ENCODE assay signal across 14 cellular contexts in the genomic region with DNA sequence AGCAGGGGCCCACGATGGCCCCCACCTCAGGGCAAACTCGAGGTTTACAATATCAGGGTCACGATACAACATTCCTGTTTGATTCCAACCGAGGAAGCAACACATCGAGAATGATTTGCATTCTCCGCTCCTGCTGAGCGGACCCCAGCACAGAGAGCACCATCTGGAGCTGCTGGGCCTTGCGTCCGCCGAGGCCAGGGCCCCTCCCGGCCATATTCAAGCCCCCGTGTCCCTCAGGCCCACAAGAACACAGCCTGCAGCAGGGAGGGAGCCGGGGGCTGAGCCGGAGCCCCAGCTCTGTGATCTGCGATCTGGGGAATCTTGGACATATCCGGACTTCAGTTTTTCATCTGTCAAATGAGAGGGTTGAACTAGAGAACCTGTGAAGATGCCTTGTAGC.
"Had no signal": no experiment of that assay in that cellular context is flagged by ENCODE, and none has a peak within 500 bp of the region (broad histone marks: within the 10 kb centered on the region; RNA-seq: fewer than 3 reads in every experiment).

No MANE protein-coding gene starts in this region.

- DNase-seq: activated CD4-positive, CD25-positive, alpha-beta regulatory T cell treated with anti-CD3 and anti-CD28 coated beads, Interleukin-2, amount 50 U/mL, for 72 hours; activated T-cell treated with anti-CD3 and anti-CD28 coated beads, Interleukin-2, amount 50 U/mL, for 1 hour; adrenal gland; cortex of kidney; effector memory CD4-positive, alpha-beta T cell; foreskin keratinocyte; midbrain; stimulated activated naive CD8-positive, alpha-beta T cell treated with anti-CD3 and anti-CD28 coated beads, Interleukin-15, amount 100 ng/mL, for 72 hours; T1000 had no signal

- H3K4me3 ChIP-seq: adrenal gland, lung, right atrium auricular region, skin epidermis had no signal

- ATAC-seq: foreskin keratinocyte; stimulated activated naive CD8-positive, alpha-beta T cell treated with anti-CD3 and anti-CD28 coated beads, Interleukin-15, amount 100 ng/mL, for 72 hours had no signal

- H3K27ac ChIP-seq: foreskin keratinocyte, right atrium auricular region had no signal

- H3K36me3 Mint-ChIP-seq: activated naive CD4-positive, alpha-beta T cell treated with anti-CD3 and anti-CD28 coated beads, Interleukin-2, amount 50 U/mL, for 24 hours; type B pancreatic cell had no signal

- H3K27ac Mint-ChIP-seq: activated naive CD4-positive, alpha-beta T cell treated with anti-CD3 and anti-CD28 coated beads, Interleukin-2, amount 50 U/mL, for 24 hours; type B pancreatic cell had no signal

- H3K9me3 Mint-ChIP-seq: activated naive CD4-positive, alpha-beta T cell treated with anti-CD3 and anti-CD28 coated beads, Interleukin-2, amount 50 U/mL, for 24 hours; stimulated activated naive CD8-positive, alpha-beta T cell treated with anti-CD3 and anti-CD28 coated beads, Interleukin-15, amount 100 ng/mL, for 72 hours; type B pancreatic cell had no signal

- H3K9me3 ChIP-seq: adrenal gland, right atrium auricular region had no signal

- H3K4me3 Mint-ChIP-seq: activated naive CD4-positive, alpha-beta T cell treated with anti-CD3 and anti-CD28 coated beads, Interleukin-2, amount 50 U/mL, for 24 hours; stimulated activated naive CD8-positive, alpha-beta T cell treated with anti-CD3 and anti-CD28 coated beads, Interleukin-15, amount 100 ng/mL, for 72 hours; type B pancreatic cell had no signal

- H3K36me3 ChIP-seq: adrenal gland, right atrium auricular region had no signal

- H3K27me3 ChIP-seq: adrenal gland, right atrium auricular region had no signal

- H3K27me3 Mint-ChIP-seq: activated naive CD4-positive, alpha-beta T cell treated with anti-CD3 and anti-CD28 coated beads, Interleukin-2, amount 50 U/mL, for 24 hours; stimulated activated naive CD8-positive, alpha-beta T cell treated with anti-CD3 and anti-CD28 coated beads, Interleukin-15, amount 100 ng/mL, for 72 hours had no signal

- H3K4me1 ChIP-seq: foreskin keratinocyte had no signal
